In the genomic region with DNA sequence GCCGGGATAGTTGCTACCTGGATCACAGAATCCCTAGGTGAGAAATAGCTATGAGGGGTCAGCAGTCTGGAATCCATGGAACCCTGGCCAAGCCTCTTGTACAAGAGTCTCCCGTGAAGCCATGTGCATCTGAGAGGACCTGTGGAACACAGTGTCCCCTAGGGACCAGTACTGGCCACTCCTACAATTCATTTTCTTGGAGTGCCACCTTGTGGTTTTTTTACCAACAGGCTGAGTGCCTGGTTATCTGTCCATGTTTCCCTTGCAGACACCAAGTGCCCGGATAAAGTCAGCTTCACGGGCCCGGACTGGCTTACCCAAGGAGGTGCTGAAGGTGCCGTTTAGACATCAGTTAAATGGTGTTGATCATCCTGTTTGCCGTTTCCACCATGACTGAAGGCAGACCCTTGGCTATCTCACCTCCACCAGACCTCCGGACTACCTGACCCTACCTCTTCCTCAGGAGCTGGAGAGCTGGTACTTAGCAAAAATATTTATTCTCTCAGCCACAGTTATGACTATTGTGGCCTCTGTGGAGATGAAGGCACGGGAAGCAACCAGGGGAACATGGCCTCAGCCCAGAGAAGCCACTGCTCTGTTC, we compare ENCODE assay signal across 8 cellular contexts.
DNase-seq lines count a peak whose midpoint lies in the region; ATAC-seq, FAIRE-seq and TF ChIP-seq lines count a peak whose summit lies in the region.

No MANE protein-coding gene starts in this region.

- H3K79me2 ChIP-seq in H1 (ENCODE audit: control insufficient read depth in 1 of 2, insufficient read depth in 2 of 2, low read length in 2 of 2) = no peaks in the 10 kb centered on the region

- H3K56ac ChIP-seq in IMR-90 (ENCODE audit: extremely low read depth, insufficient read depth, low read length) (no peak overlapping the region), H1 (replicated peaks; ENCODE audit: insufficient read length, low read depth, low read length) (no peak overlapping the region)

- H3K14ac ChIP-seq in IMR-90 (replicated peaks; ENCODE audit: low read depth, low read length) (no peak overlapping the region), H1 (ENCODE audit: insufficient read length) (no peak overlapping the region)

- H3K27ac ChIP-seq in IMR-90 (ENCODE audit: insufficient read depth, low read length) (no peak overlapping the region), H1 (ENCODE audit: low read depth, low read length) (no peak overlapping the region)

- H2BK12ac ChIP-seq in H1 (ENCODE audit: low read depth, low read length) = no peak overlapping the region

- 0 out of 2 replicates have a peak, but pooled peaks cover 3% of the 10 kb centered on the region for H3K9me1 ChIP-seq in IMR-90 (ENCODE audit: insufficient read depth, low read length)

- H3K9me3 ChIP-seq in IMR-90 (ENCODE audit: control insufficient read depth, insufficient read depth, low read length) (no peaks in the 10 kb centered on the region), H1 (ENCODE audit: insufficient read depth in 2 of 2, low read depth in 1 of 2, low read length in 1 of 2) (no peaks in the 10 kb centered on the region; a peak in 1 of 4 replicates)

- ATAC-seq in IMR-90 (ENCODE audit: low read depth) (peak; percentile 83), memory B cell (ENCODE audit: low read depth) (no peak), HG03342 (IDR thresholded peaks at IDR 0.05; ENCODE audit: unreplicated experiment) (no peak), GM19397 (IDR thresholded peaks at IDR 0.05; ENCODE audit: unreplicated experiment) (no peak), GM18867 (IDR thresholded peaks at IDR 0.05; ENCODE audit: unreplicated experiment) (no peak)

- peaks cover 62% of the 10 kb centered on the region for H3K36me3 ChIP-seq in IMR-90 (ENCODE audit: control insufficient read depth, insufficient read depth, low read length)
- peaks cover 19 to 60% (median 35%) of the 10 kb centered on the region in 4 experiments for H3K36me3 ChIP-seq in H1 (ENCODE audit: control insufficient read depth in 2 of 4, insufficient read depth in 4 of 4, low read length in 3 of 4)

- peaks cover 21% of the 10 kb centered on the region for H3K36me3 Mint-ChIP-seq in memory B cell

- dilution Hi-C loops in IMR-90 (cut with HindIII; ENCODE audit: low sequenced_read_pairs, unreplicated experiment) = no loop called here

- H3K9me3 Mint-ChIP-seq in memory B cell = no peaks in the 10 kb centered on the region

- peak overlapping the region; percentile 33 for H3K27ac Mint-ChIP-seq in memory B cell

- no peak overlapping the region for H2BK5ac ChIP-seq in IMR-90 (ENCODE audit: low read depth, low read length, poor library complexity, severe bottlenecking)
- H2BK5ac ChIP-seq in H1 (ENCODE audit: low read depth, low read length) = no peak overlapping the region

- TF ChIP-seq EP300 in H1 (IDR thresholded peaks at IDR 0.05; ENCODE audit: borderline replicate concordance in 1 of 2, low read depth in 2 of 2, low read length in 2 of 2) = no peak

- BruUV-seq in IMR-90 (replicated peaks; lab: Mats Ljungman, UMichigan) = no TSS peak

- TF ChIP-seq CTCF in IMR-90 (conservative IDR thresholded peaks at IDR 0.05; ENCODE audit: low read depth, low read length) (peak; percentile 92), H1 (IDR thresholded peaks at IDR 0.05; ENCODE audit: control extremely low read depth in 1 of 3, insufficient read depth in 1 of 3, low read depth in 1 of 3, low read length in 3 of 3) (peak; percentile 57 to 100 (median 95))

- H2BK15ac ChIP-seq in IMR-90 (ENCODE audit: low read depth, low read length) = no peak overlapping the region
- no peak overlapping the region for H2BK15ac ChIP-seq in H1 (ENCODE audit: low read length)

- H4K91ac ChIP-seq in IMR-90 (ENCODE audit: insufficient read depth, low read depth, low read length) (no peak overlapping the region), H1 (replicated peaks; ENCODE audit: insufficient read length, low read length) (no peak overlapping the region)

- TF ChIP-seq RAD21 in IMR-90 (IDR thresholded peaks at IDR 0.05; ENCODE audit: low read length) (peak; percentile 84), H1 (IDR thresholded peaks at IDR 0.05 in 1 of 2, conservative IDR thresholded peaks at IDR 0.05 in 1 of 2; ENCODE audit: low read depth in 2 of 2, low read length in 2 of 2) (peak; percentile 99)

- no peaks in the 10 kb centered on the region for H3K27me3 Mint-ChIP-seq in memory B cell

- H3K4me1 ChIP-seq in IMR-90 (ENCODE audit: control insufficient read depth, insufficient read depth, low read length) = peaks cover 3% of the 10 kb centered on the region; the same call in 1 of the 2 replicates
- peaks cover 0 to 8% (median 1%) of the 10 kb centered on the region in 4 experiments; a peak in 5 of 7 replicates for H3K4me1 ChIP-seq in H1 (replicated peaks in 1 of 4; ENCODE audit: control insufficient read depth in 3 of 4, insufficient read depth in 4 of 4, low read length in 3 of 4)

- peak; percentile 88 for FAIRE-seq in H1 (lab: Jason Lieb, UNC)

- H4K8ac ChIP-seq in IMR-90 (ENCODE audit: low read depth in 2 of 2, low read length in 2 of 2) (no peak overlapping the region), H1 (ENCODE audit: extremely low read depth, insufficient read depth, low read length) (no peak overlapping the region)

- H3K4me3 ChIP-seq in IMR-90 (ENCODE audit: insufficient read depth, low read depth, low read length) = no peak overlapping the region
- H3K4me3 ChIP-seq in H1 (ENCODE audit: extremely low read depth in 1 of 4, insufficient read depth in 2 of 4, low read depth in 3 of 4, low read length in 4 of 4) = no peak overlapping the region

- no peak overlapping the region for H3K18ac ChIP-seq in IMR-90 (ENCODE audit: low read depth, low read length)
- H3K18ac ChIP-seq in H1 (ENCODE audit: extremely low read depth, low read length) = no peak overlapping the region

- H3K23me2 ChIP-seq in H1 (ENCODE audit: low read depth, low read length) = no peaks in the 10 kb centered on the region

- in situ Hi-C loops in IMR-90 (cut with MboI; ENCODE audit: low sequenced_read_pairs) = loop anchor here (5.0 kb wide), 1 partner anchor 46 kb away; no protein-coding TSS in a partner anchor

- no peak overlapping the region for H4K5ac ChIP-seq in IMR-90 (ENCODE audit: low read depth, low read length)
- H4K5ac ChIP-seq in H1 (ENCODE audit: insufficient read length, low read depth, low read length) = no peak overlapping the region

- DNase-seq in EH (ENCODE audit: low read depth) (peak; percentile 76), IMR-90 (peak; percentile 65), RKO (ENCODE audit: low spot score) (peak; percentile 75), H1 (ENCODE audit: low read depth in 1 of 2, low spot score in 2 of 2) (peak in 1 of 2 experiments; percentile 41), memory B cell (ENCODE audit: low spot score in 2 of 2) (no peak)

- H3K4me1 Mint-ChIP-seq in memory B cell = no peaks in the 10 kb centered on the region

- H3K4me2 ChIP-seq in IMR-90 (ENCODE audit: low read depth, low read length) = no peak overlapping the region
- H3K4me2 ChIP-seq in H1 (ENCODE audit: insufficient read depth in 1 of 2, low read depth in 2 of 2, low read length in 2 of 2) = no peak overlapping the region

- peak overlapping the region; percentile 34 for H2AFZ ChIP-seq in IMR-90 (replicated peaks; ENCODE audit: low read length, poor library complexity)
- H2AFZ ChIP-seq in H1 (ENCODE audit: low read length) = no peak overlapping the region

- no peak overlapping the region for H2BK20ac ChIP-seq in IMR-90 (ENCODE audit: low read depth, low read length)
- no peak overlapping the region for H2BK20ac ChIP-seq in H1 (ENCODE audit: low read length)

- 20% methylated on average over 1 of the region's 9 CpGs; no CpG with 5 or more reads in 1 of the 2 experiments for WGBS in IMR-90 (ENCODE audit: extremely low coverage in 2 of 2, insufficient read length in 1 of 2), 2 experiments
- WGBS in H1 (ENCODE audit: extremely low coverage in 1 of 2, insufficient coverage in 1 of 2, insufficient read length in 1 of 2, insufficient replicate concordance in 2 of 2, low coverage in 1 of 2, low lambda C conversion rate in 2 of 2, missing lambda C conversion rate in 1 of 2), 2 experiments = 87% methylated on average over 9 of the region's 9 CpGs; no CpG with 5 or more reads in 1 of the 2 experiments

- no peak overlapping the region for H3K9ac ChIP-seq in IMR-90 (ENCODE audit: low read depth, low read length)
- no peak overlapping the region for H3K9ac ChIP-seq in H1 (replicated peaks in 1 of 4; ENCODE audit: extremely low read depth in 1 of 4, low read depth in 3 of 4, low read length in 3 of 4)

- no peak overlapping the region for H2AK5ac ChIP-seq in IMR-90 (ENCODE audit: low read depth, low read length)
- H2AK5ac ChIP-seq in H1 (ENCODE audit: low read depth, low read length) = no peak overlapping the region

- no peak for TF ChIP-seq POLR2A in IMR-90 (IDR thresholded peaks at IDR 0.05; ENCODE audit: low read depth, low read length)
- 0 out of 3 replicates have a peak, but pooled peaks of 1 of the 2 experiments have one; percentile 31 for TF ChIP-seq POLR2A in H1 (IDR thresholded peaks at IDR 0.05; ENCODE audit: control extremely low read depth in 1 of 2, low read depth in 2 of 2, low read length in 2 of 2)

- CTCF ChIA-PET in IMR-90 (lab: Yijun Ruan, JAX) = interaction anchor here (0.6 to 0.7 kb wide), 2 partner anchors 20 to 254 kb away, joined by 3 to 5 read pairs; no protein-coding TSS in a partner anchor
- CTCF ChIA-PET in H1 (lab: Charles Lee; ENCODE audit: partially characterized antibody) = interaction anchor here (0.6 to 11.3 kb wide), 54 partner anchors 9 to 495 kb away, joined by 3 to 262 read pairs (median 4); a partner anchor contains a TSS

- H2AK9ac ChIP-seq in IMR-90 (replicated peaks; ENCODE audit: low read depth, low read length, poor library complexity) = no peak overlapping the region

- H2BK120ac ChIP-seq in IMR-90 (ENCODE audit: low read depth, low read length) (no peak overlapping the region), H1 (replicated peaks; ENCODE audit: low read depth, low read length) (no peak overlapping the region)

- POLR2A ChIA-PET in IMR-90 (lab: Charles Lee; ENCODE audit: unreplicated experiment) = no interaction called here
- POLR2A ChIA-PET in H1 (lab: Charles Lee; ENCODE audit: partially characterized antibody) = interaction anchor here (0.9 to 39.0 kb wide), 5 partner anchors 10 to 298 kb away, joined by 3 to 1192 read pairs (median 3); no protein-coding TSS in a partner anchor

- H4K20me1 ChIP-seq in IMR-90 (ENCODE audit: insufficient read depth, low read length) (no peaks in the 10 kb centered on the region), H1 (replicated peaks in 1 of 2; ENCODE audit: control insufficient read depth in 1 of 2, insufficient read depth in 2 of 2, low read length in 2 of 2) (peaks cover 0 to 2% of the 10 kb centered on the region in 2 experiments)

- intact Hi-C loops in IMR-90 (cut with micrococcal nuclease) = loop anchor here (1.0 kb wide), 1 partner anchor 254 kb away; no protein-coding TSS in a partner anchor

- no peaks in the 10 kb centered on the region for H3K27me3 ChIP-seq in IMR-90 (ENCODE audit: control insufficient read depth, insufficient read depth, low read length)
- no peaks in the 10 kb centered on the region for H3K27me3 ChIP-seq in H1 (replicated peaks in 1 of 4; ENCODE audit: control insufficient read depth in 3 of 4, extremely low read depth in 1 of 4, insufficient read depth in 3 of 4, low read length in 3 of 4)

- H3K4ac ChIP-seq in IMR-90 (ENCODE audit: low read depth, low read length) = no peak overlapping the region
- H3K4ac ChIP-seq in H1 (replicated peaks; ENCODE audit: insufficient read length, low read depth, low read length) = no peak overlapping the region

- H3K23ac ChIP-seq in IMR-90 (ENCODE audit: low read depth, low read length) (no peak overlapping the region), H1 (ENCODE audit: insufficient read length) (no peak overlapping the region)

- H3K79me1 ChIP-seq in IMR-90 (ENCODE audit: low read depth in 1 of 2, low read length in 2 of 2) = peaks cover 13 to 27% of the 10 kb centered on the region in 2 experiments; a peak in 3 of 4 replicates
- no peaks in the 10 kb centered on the region; the same call in 1 of the 2 replicates for H3K79me1 ChIP-seq in H1 (ENCODE audit: low read depth, low read length)

- no peak overlapping the region for H3K4me3 Mint-ChIP-seq in memory B cell

Comparison
In these comparisons a context has a peak if more than half of its experiments do, and no peak if none do; other contexts are left out.
1. DNase-seq: peak in EH (single experiment), IMR-90 (single experiment) and RKO (single experiment); none in memory B cell (0 of 2).